Comparison of ENCODE assay signal across 26 cellular contexts in genomic region chr2:26983746-26984145, GRCh38.
"Had no signal": no experiment of that assay in that cellular context is flagged by ENCODE, and none has a peak within 500 bp of the region (broad histone marks: within the 10 kb centered on the region; RNA-seq: fewer than 3 reads in every experiment).

No MANE protein-coding gene starts in this region.

- H3K27me3 ChIP-seq: neural progenitor cell, ovary, right lobe of liver, sigmoid colon, tibial artery, transverse colon, upper lobe of right lung, uterus had no signal

- H3K36me3 ChIP-seq: neural progenitor cell, ovary, right lobe of liver, sigmoid colon, thoracic aorta, transverse colon, upper lobe of right lung, uterus had no signal

- H3K9me3 ChIP-seq: ovary, psoas muscle, right lobe of liver, sigmoid colon, thoracic aorta, tibial artery, transverse colon, upper lobe of right lung, uterus had no signal

- ATAC-seq: naive thymus-derived CD4-positive, alpha-beta T cell; natural killer cell; psoas muscle; right cardiac atrium; right lobe of liver; stimulated activated memory B cell treated with anti-CD40 and anti-IgM and Interleukin-4, amounts not matched to agents 10 μg/mL and 1 μg/mL and 100 μg/mL, for 72 hours; stimulated activated naive CD8-positive, alpha-beta T cell treated with anti-CD3 and anti-CD28 coated beads, Interleukin-15, amount 100 ng/mL, for 72 hours; stimulated activated naive CD8-positive, alpha-beta T cell treated with anti-CD3 and anti-CD28 coated beads, Interleukin-15, Interleukin-2, amounts not matched to agents 100 U/mL and 50 U/mL, for 24 hours; upper lobe of right lung had no signal

- H3K9ac ChIP-seq: neural progenitor cell, parathyroid adenoma had no signal

- H3K4me3 ChIP-seq: neural progenitor cell, ovary, psoas muscle, right lobe of liver, sigmoid colon, thoracic aorta, tibial artery, transverse colon, upper lobe of right lung, uterus had no signal

- DNase-seq: naive thymus-derived CD4-positive, alpha-beta T cell; natural killer cell; occipital lobe; ovary; posterior cingulate gyrus; psoas muscle; right cardiac atrium; right lobe of liver; sigmoid colon; small intestine; stimulated activated CD4-positive, alpha-beta T cell treated with anti-CD3 and anti-CD28 coated beads, Interleukin-12 subunit alpha, Interleukin-12 subunit beta, amount 100 ng/mL, for 4 hours; stimulated activated CD4-positive, alpha-beta T cell treated with anti-CD3 and anti-CD28 coated beads, Interleukin-1b, Interleukin-23, amount 100 ng/mL, for 48 hours; stimulated activated CD4-positive, alpha-beta T cell treated with anti-CD3 and anti-CD28 coated beads, Interleukin-4, amount 100 ng/mL, for 1 hour; stimulated activated CD4-positive, alpha-beta T cell treated with anti-CD3 and anti-CD28 coated beads, Interleukin-4, amount 100 ng/mL, for 4 hours; stimulated activated CD8-positive, alpha-beta memory T cell treated with anti-CD3 and anti-CD28 coated beads, Interleukin-4, amount 100 ng/mL, for 48 hours; stimulated activated naive CD4-positive, alpha-beta T cell; stimulated activated naive CD8-positive, alpha-beta T cell treated with anti-CD3 and anti-CD28 coated beads, Interleukin-15, amount 100 ng/mL, for 72 hours; stimulated activated naive CD8-positive, alpha-beta T cell treated with anti-CD3 and anti-CD28 coated beads, Interleukin-15, Interleukin-2, amounts not matched to agents 100 U/mL and 50 U/mL, for 24 hours; tibial artery; transverse colon; upper lobe of right lung; uterus had no signal

- FAIRE-seq: small intestine had no signal

- H3K27ac ChIP-seq: neural progenitor cell, ovary, parathyroid adenoma, psoas muscle, sigmoid colon, thoracic aorta, tibial artery, upper lobe of right lung, uterus had no signal
